13 cellular contexts compared by ENCODE assay signal in genomic region chr1:93716974-93717373, GRCh38. TPM values are rescaled to one million over a fixed set of nuclear protein-coding genes. Genes with fewer than 3 reads are reported as not detected.
DNase-seq lines count a peak whose midpoint lies in the region; ATAC-seq and TF ChIP-seq lines count a peak whose summit lies in the region.
"Had no signal": no experiment of that assay in that cellular context is flagged by ENCODE, and none has a peak within 500 bp of the region (broad histone marks: within the 10 kb centered on the region; RNA-seq: fewer than 3 reads in every experiment).

No MANE protein-coding gene starts in this region.

- no peaks in the 10 kb centered on the region for H3K9me3 ChIP-seq in BE2C

- H3K36me3 Mint-ChIP-seq in activated T-cell treated with anti-CD3 and anti-CD28 coated beads, Interleukin-2, amount 50 U/mL, for 72 hours (ENCODE audit: insufficient read depth in 2 of 2) = peaks cover 7 to 12% of the 10 kb centered on the region in 2 donors

- H3K4me3 ChIP-seq in BE2C (ENCODE audit: low read depth, low read length) = no peak overlapping the region

- peaks cover 46% of the 10 kb centered on the region for H3K4me1 Mint-ChIP-seq in activated T-cell treated with anti-CD3 and anti-CD28 coated beads, Interleukin-2, amount 50 U/mL, for 72 hours (ENCODE audit: low read depth)

- H3K9me3 Mint-ChIP-seq in activated T-cell treated with anti-CD3 and anti-CD28 coated beads, Interleukin-2, amount 50 U/mL, for 72 hours = peaks cover 0 to 4% of the 10 kb centered on the region in 2 donors

- H3K36me3 ChIP-seq in BE2C = no peaks in the 10 kb centered on the region

- DNase-seq in DMS53 (lab: John Stamatoyannopoulos, UW) = peak; percentile 64
- DNase-seq in DMS53 treated with DMSO at 0.1 percent for 48 hours (lab: John Stamatoyannopoulos, UW; ENCODE audit: unreplicated experiment) = no peak
- DNase-seq in M059J (ENCODE audit: low read depth) = peak; percentile 76
- DNase-seq in activated T-cell treated with anti-CD3 and anti-CD28 coated beads, Interleukin-2, amount 50 U/mL, for 72 hours = peak; percentile 60 to 67
- DNase-seq in stimulated activated CD4-positive, alpha-beta T cell treated with anti-CD3 and anti-CD28 coated beads, Interleukin-15, amount 100 ng/mL, for 48 hours (ENCODE audit: low read depth in 2 of 2) = peak; percentile 46 to 57
- DNase-seq in SKM-1 treated with dmso at 0.1 percent for 144 hours (lab: John Stamatoyannopoulos, UW; ENCODE audit: unreplicated experiment) = no peak
- DNase-seq in BE2C = no peak
- DNase-seq: 8988T, hippocampal formation, NCI-H146, nucleus accumbens, T-cell had no signal

- peaks cover 17% of the 10 kb centered on the region for H3K27me3 Mint-ChIP-seq in activated T-cell treated with anti-CD3 and anti-CD28 coated beads, Interleukin-2, amount 50 U/mL, for 72 hours (ENCODE audit: low read depth)
- H3K27me3 Mint-ChIP-seq: T-cell had no signal

- H3K4me1 ChIP-seq in BE2C = peaks cover 13% of the 10 kb centered on the region

- H3K27me3 ChIP-seq in BE2C = no peaks in the 10 kb centered on the region

- TF ChIP-seq CTCF in BE2C (IDR thresholded peaks at IDR 0.05; ENCODE audit: low read depth, low read length) = no peak

- ATAC-seq in activated T-cell treated with anti-CD3 and anti-CD28 coated beads, Interleukin-2, amount 50 U/mL, for 72 hours (replicated peaks in 1 of 2) = peak; percentile 84 to 91
- no peak for ATAC-seq in HG02973 (IDR thresholded peaks at IDR 0.05; ENCODE audit: unreplicated experiment)

- H3K4me3 Mint-ChIP-seq in activated T-cell treated with anti-CD3 and anti-CD28 coated beads, Interleukin-2, amount 50 U/mL, for 72 hours = peak overlapping the region in 1 of 2 donors; percentile 19
- H3K4me3 Mint-ChIP-seq: T-cell had no signal

- no peak overlapping the region for H3K27ac Mint-ChIP-seq in activated T-cell treated with anti-CD3 and anti-CD28 coated beads, Interleukin-2, amount 50 U/mL, for 72 hours
- H3K27ac Mint-ChIP-seq: T-cell had no signal

RNA-seq across cellular contexts. Expression of gene BCAR3, which starts 35.3 kb away (rescaled TPM):
- 52.4 and 72.2 TPM in 2 replicates for total RNA-seq in M059J (2014; rRNA removed; shearing (Covaris generic))
- total RNA-seq in activated T-cell treated with anti-CD3 and anti-CD28 coated beads, Interleukin-2, amount 50 U/mL, for 72 hours = 1 to 10 TPM; 3.1 to 3.2 TPM
- polyA plus RNA-seq in BE2C (2012; ENCODE audit: insufficient read depth, insufficient read length, low read depth) = 95.5 TPM

Comparison
In these comparisons a context has a peak if more than half of its experiments do, and no peak if none do; other contexts are left out.
1. DNase-seq: peak in DMS53 (single experiment), M059J (single experiment), activated T-cell treated with anti-CD3 and anti-CD28 coated beads, Interleukin-2, amount 50 U/mL, for 72 hours (2 of 2) and stimulated activated CD4-positive, alpha-beta T cell treated with anti-CD3 and anti-CD28 coated beads, Interleukin-15, amount 100 ng/mL, for 48 hours (2 of 2); none in DMS53 treated with DMSO at 0.1 percent for 48 hours (single experiment), SKM-1 treated with dmso at 0.1 percent for 144 hours (single experiment) and BE2C (single experiment).
2. RNA of gene BCAR3, which starts 35.3 kb away (total RNA-seq): 52.4 to 72.2 TPM in M059J; 3.1 to 3.2 TPM in activated T-cell treated with anti-CD3 and anti-CD28 coated beads, Interleukin-2, amount 50 U/mL, for 72 hours; every median in the first group is over 10 times any median in the second.